In genomic region chr1:63817700-63818099, GRCh38 we compare ENCODE assay signal across 13 cellular contexts.
"Had no signal": no experiment of that assay in that cellular context is flagged by ENCODE, and none has a peak within 500 bp of the region (broad histone marks: within the 10 kb centered on the region; RNA-seq: fewer than 3 reads in every experiment).

No MANE protein-coding gene starts in this region.

- H3K4me3 ChIP-seq: adrenal gland, psoas muscle, testis had no signal

- H3K27ac Mint-ChIP-seq: dendritic cell treated with granulocyte-macrophage colony-stimulating factor and Interleukin-4, amounts not matched to agents 40 ng/mL and 50 ng/mL, for 4 days; endodermal cell; stimulated activated naive CD8-positive, alpha-beta T cell treated with anti-CD3 and anti-CD28 coated beads, Interleukin-15, Interleukin-2, amounts not matched to agents 100 ng/mL and 50 ng/mL, for 24 hours had no signal

- H3K9me3 ChIP-seq: adrenal gland, psoas muscle, testis had no signal

- H3K4me3 Mint-ChIP-seq: dendritic cell treated with granulocyte-macrophage colony-stimulating factor and Interleukin-4, amounts not matched to agents 40 ng/mL and 50 ng/mL, for 4 days; endodermal cell; naive B cell; stimulated activated naive CD8-positive, alpha-beta T cell treated with anti-CD3 and anti-CD28 coated beads, Interleukin-15, Interleukin-2, amounts not matched to agents 100 ng/mL and 50 ng/mL, for 24 hours had no signal

- H3K27ac ChIP-seq: adrenal gland, psoas muscle, testis had no signal

- H3K27me3 ChIP-seq: adrenal gland, testis had no signal

- DNase-seq: activated CD4-positive, CD25-positive, alpha-beta regulatory T cell; activated naive CD4-positive, alpha-beta T cell treated with anti-CD3 and anti-CD28 coated beads, Interleukin-2, amount 50 U/mL, for 16 hours; adrenal gland; endodermal cell; erythroblast; midbrain; naive B cell; psoas muscle; stimulated activated CD4-positive, alpha-beta T cell treated with anti-CD3 and anti-CD28 coated beads, Interleukin-2, amount 100 ng/mL, for 48 hours; testis had no signal

- H3K36me3 ChIP-seq: adrenal gland had no signal

- ATAC-seq: psoas muscle, sciatic nerve had no signal

- H3K4me1 Mint-ChIP-seq: naive B cell had no signal
